ENCODE assay signal across 18 cellular contexts in genomic region chr3:169946336-169946735, GRCh38. TPM values are rescaled to one million over a fixed set of nuclear protein-coding genes. Genes with fewer than 3 reads are reported as not detected.
DNase-seq lines count a peak whose midpoint lies in the region; ATAC-seq and TF ChIP-seq lines count a peak whose summit lies in the region.
"Had no signal": no experiment of that assay in that cellular context is flagged by ENCODE, and none has a peak within 500 bp of the region (broad histone marks: within the 10 kb centered on the region; RNA-seq: fewer than 3 reads in every experiment).

No MANE protein-coding gene starts in this region.

- peaks cover 26 to 83% (median 48%) of the 10 kb centered on the region in 10 experiments for H3K4me1 ChIP-seq in BLaER1 treated with 17β-estradiol and CSF1 and Interleukin-3, amounts not matched to agents 10 nM and 100 nM
- H3K4me1 ChIP-seq in spleen: peaks cover 6 to 67% (median 29%) of the 10 kb centered on the region in 6 donors

- H3K27ac ChIP-seq in BLaER1 treated with 17β-estradiol and CSF1 and Interleukin-3, amounts not matched to agents 10 nM and 100 nM: peak overlapping the region in 8 of 11 experiments; percentile 31 to 79 (median 60); a peak in 13 of 22 replicates
- peak overlapping the region in 5 of 8 donors; percentile 78 to 89 (median 82) for H3K27ac ChIP-seq in spleen
- H3K27ac ChIP-seq: GM23248, PC-9 had no signal

- WGBS in spleen, 5 donors: 92 to 100% (median 95%) methylated on average over 2 to 3 of the region's 3 CpGs

- H4K20me1 ChIP-seq in BLaER1 treated with 17β-estradiol and CSF1 and Interleukin-3, amounts not matched to agents 10 nM and 100 nM: no peaks in the 10 kb centered on the region

- H3K9ac ChIP-seq in BLaER1 treated with 17β-estradiol and CSF1 and Interleukin-3, amounts not matched to agents 10 nM and 100 nM: peak overlapping the region in 1 of 11 experiments; percentile 64; a peak in 1 of 22 replicates
- H3K9ac ChIP-seq: GM23248 had no signal

- no peaks in the 10 kb centered on the region; a peak in 1 of 22 replicates for H3K36me3 ChIP-seq in BLaER1 treated with 17β-estradiol and CSF1 and Interleukin-3, amounts not matched to agents 10 nM and 100 nM
- no peaks in the 10 kb centered on the region for H3K36me3 ChIP-seq in spleen

- H3K4me2 ChIP-seq in BLaER1 treated with 17β-estradiol and CSF1 and Interleukin-3, amounts not matched to agents 10 nM and 100 nM: peak overlapping the region; percentile 55 to 83 (median 72)
- H3K4me2 ChIP-seq: PC-9 had no signal

- no peaks in the 10 kb centered on the region for H3K27me3 ChIP-seq in BLaER1 treated with 17β-estradiol and CSF1 and Interleukin-3, amounts not matched to agents 10 nM and 100 nM
- H3K27me3 ChIP-seq in spleen (replicated peaks in 1 of 7): no peaks in the 10 kb centered on the region

- no peak for ATAC-seq in activated B cell treated with CpG ODN at 0.5 μM for 24 hours (ENCODE audit: low read depth)
- no peak for ATAC-seq in GM18861 (IDR thresholded peaks at IDR 0.05; ENCODE audit: unreplicated experiment)

- TF ChIP-seq CTCF in LNCaP clone FGC (IDR thresholded peaks at IDR 0.05; ENCODE audit: control insufficient read depth, extremely low read depth, insufficient read depth): no peak
- TF ChIP-seq CTCF in activated B cell treated with CpG ODN at 0.5 μM for 24 hours (IDR thresholded peaks at IDR 0.05): no peak
- no peak for TF ChIP-seq CTCF in spleen (IDR thresholded peaks at IDR 0.05 in 8 of 11, conservative IDR thresholded peaks at IDR 0.05 in 3 of 11)
- TF ChIP-seq CTCF in chondrocyte (IDR thresholded peaks at IDR 0.05): no peak

- H3K9me3 ChIP-seq in BLaER1 treated with 17β-estradiol and CSF1 and Interleukin-3, amounts not matched to agents 10 nM and 100 nM (replicated peaks in 1 of 11): peaks cover 0 to 9% (median 6%) of the 10 kb centered on the region in 11 experiments; a peak in 8 of 22 replicates
- no peaks in the 10 kb centered on the region for H3K9me3 ChIP-seq in spleen

- CTCF ChIA-PET in activated B cell treated with CpG ODN at 0.5 μM for 24 hours (lab: Charles Lee): interaction anchor here (2.0 to 4.4 kb wide), 2 partner anchors 16 to 20 kb away, joined by 11 to 29 read pairs; partner anchors contain the start of gene SEC62

- H3K4me3 Mint-ChIP-seq in activated B cell treated with CpG ODN at 0.5 μM for 24 hours: no peak overlapping the region
- no peak overlapping the region for H3K4me3 Mint-ChIP-seq in chondrocyte (ENCODE audit: unreplicated experiment)

- peaks cover 88% of the 10 kb centered on the region for H3K4me1 Mint-ChIP-seq in activated B cell treated with CpG ODN at 0.5 μM for 24 hours
- H3K4me1 Mint-ChIP-seq in chondrocyte (ENCODE audit: low read depth): no peaks in the 10 kb centered on the region

- POLR2A ChIA-PET in activated B cell treated with CpG ODN at 0.5 μM for 24 hours (lab: Charles Lee): interaction anchor here (0.9 to 14.4 kb wide), 6 partner anchors 7 to 108 kb away, joined by 3 to 305 read pairs (median 46); partner anchors contain the start of gene SEC62

- no peak overlapping the region for H3K4me3 ChIP-seq in BLaER1 treated with 17β-estradiol and CSF1 and Interleukin-3, amounts not matched to agents 10 nM and 100 nM
- H3K4me3 ChIP-seq in LNCaP clone FGC (ENCODE audit: low read depth, low read length) (no peak overlapping the region), spleen (no peak overlapping the region)
- H3K4me3 ChIP-seq: GM23248, PC-9 had no signal

- H3K9me3 Mint-ChIP-seq in activated B cell treated with CpG ODN at 0.5 μM for 24 hours: peaks cover 3% of the 10 kb centered on the region
- no peaks in the 10 kb centered on the region for H3K9me3 Mint-ChIP-seq in chondrocyte (ENCODE audit: low read depth)

- peak; percentile 67 for DNase-seq in LNCaP clone FGC (ENCODE audit: low read depth)
- DNase-seq in activated B cell treated with CpG ODN at 0.5 μM for 24 hours: no peak
- no peak for DNase-seq in spleen
- no peak for DNase-seq in hypothalamus (lab: John Stamatoyannopoulos, UW)
- DNase-seq in chondrocyte (ENCODE audit: low spot score): no peak
- no peak for DNase-seq in HuH-7.5 (ENCODE audit: low spot score)
- DNase-seq: C1 segment of cervical spinal cord, DMS79 treated with DMSO at 0.1 percent for 48 hours, GM23248, HCEC 1CT, NCI-H1417 treated with DMSO at 0.1 percent for 48 hours, NCI-H1930, NCI-H345, NCI-H524 treated with DMSO at 0.1 percent for 48 hours, PC-9 had no signal

- no peaks in the 10 kb centered on the region for H3K27me3 Mint-ChIP-seq in activated B cell treated with CpG ODN at 0.5 μM for 24 hours
- peaks cover 6% of the 10 kb centered on the region for H3K27me3 Mint-ChIP-seq in chondrocyte (ENCODE audit: low read depth)

- TF ChIP-seq POLR2A in spleen (IDR thresholded peaks at IDR 0.05): no peak

- intact Hi-C loops in activated B cell treated with CpG ODN at 0.5 μM for 24 hours (cut with micrococcal nuclease) (no loop called here), spleen (cut with DNase I; ENCODE audit: low total_unique reads) (no loop called here)

- H3K36me3 Mint-ChIP-seq in activated B cell treated with CpG ODN at 0.5 μM for 24 hours (ENCODE audit: low read depth): no peaks in the 10 kb centered on the region
- no peaks in the 10 kb centered on the region for H3K36me3 Mint-ChIP-seq in chondrocyte (ENCODE audit: low read depth)

- H3K27ac Mint-ChIP-seq in activated B cell treated with CpG ODN at 0.5 μM for 24 hours (peak overlapping the region; percentile 93), chondrocyte (ENCODE audit: unreplicated experiment) (no peak overlapping the region)

RNA-seq across cellular contexts. Expression of gene SEC62, which starts 20.3 kb away (rescaled TPM):
- total RNA-seq in activated B cell treated with CpG ODN at 0.5 μM for 24 hours: 140 and 165 TPM in 2 replicates
- total RNA-seq in spleen: 100 to 1,000 TPM in 4 of 7 donors, 10 to 100 TPM in 3; 56.8 to 178 (median 132) TPM
- 100 to 1,000 TPM in 1 of 3 donors, 10 to 100 TPM in 2; 32.8 to 117 (median 68.1) TPM for polyA plus RNA-seq in spleen
- total RNA-seq in chondrocyte: 99.2 to 128 TPM (median 106 TPM) in 3 replicates

RNA-seq across cellular contexts. Expression of gene SAMD7, which starts 35.0 kb away (rescaled TPM):
- total RNA-seq in activated B cell treated with CpG ODN at 0.5 μM for 24 hours (0.20 TPM in 1 of 2 replicates, not detected in the other), spleen (not detected), chondrocyte (not detected in 3 replicates)
- under 1 TPM; 0.03 to 0.08 (median 0.04) TPM for polyA plus RNA-seq in spleen
- total RNA-seq: G401, GM23248, PC-9 had no signal
- polyA plus RNA-seq: GM23248 had no signal
